ENCODE assay signal across 16 cellular contexts in genomic region chr20:61758556-61759200, GRCh38.
"Had no signal": no experiment of that assay in that cellular context is flagged by ENCODE, and none has a peak within 500 bp of the region (broad histone marks: within the 10 kb centered on the region; RNA-seq: fewer than 3 reads in every experiment).

No MANE protein-coding gene starts in this region.

- H3K4me3 ChIP-seq: adrenal gland, pancreas had no signal

- H3K27ac Mint-ChIP-seq: activated B cell treated with CpG ODN at 0.5 μM for 24 hours; activated CD8-positive, alpha-beta T cell treated with anti-CD3 and anti-CD28 coated beads, Interleukin-2, amount 10 ng/mL, durations not matched to agents 7 days and 5 days; activated naive CD4-positive, alpha-beta T cell treated with anti-CD3 and anti-CD28 coated beads, Interleukin-2, amount 50 U/mL, for 72 hours; immature natural killer cell; naive thymus-derived CD8-positive, alpha-beta T cell; T-cell had no signal

- H3K36me3 Mint-ChIP-seq: activated naive CD4-positive, alpha-beta T cell treated with anti-CD3 and anti-CD28 coated beads, Interleukin-2, amount 50 U/mL, for 72 hours; immature natural killer cell; naive thymus-derived CD8-positive, alpha-beta T cell; T-cell had no signal

- H3K4me3 Mint-ChIP-seq: activated B cell treated with CpG ODN at 0.5 μM for 24 hours; activated CD8-positive, alpha-beta T cell treated with anti-CD3 and anti-CD28 coated beads, Interleukin-2, amount 10 ng/mL, durations not matched to agents 7 days and 5 days; immature natural killer cell; naive thymus-derived CD8-positive, alpha-beta T cell; T-cell had no signal

- H3K27me3 ChIP-seq: pancreas had no signal

- FAIRE-seq: pancreas had no signal

- H3K27ac ChIP-seq: adrenal gland, pancreas had no signal

- H3K4me1 ChIP-seq: adrenal gland, pancreas had no signal

- ATAC-seq: activated CD8-positive, alpha-beta T cell treated with anti-CD3 and anti-CD28 coated beads, Interleukin-2, amount 10 ng/mL, durations not matched to agents 7 days and 5 days; activated naive CD4-positive, alpha-beta T cell treated with anti-CD3 and anti-CD28 coated beads, Interleukin-2, amount 50 U/mL, for 72 hours; left ventricle myocardium superior; naive thymus-derived CD8-positive, alpha-beta T cell; pancreas; T-cell had no signal

- H3K4me1 Mint-ChIP-seq: activated B cell treated with CpG ODN at 0.5 μM for 24 hours; immature natural killer cell; naive thymus-derived CD8-positive, alpha-beta T cell; T-cell had no signal

- H3K36me3 ChIP-seq: adrenal gland, pancreas had no signal

- H3K9me3 ChIP-seq: adrenal gland, pancreas had no signal

- H3K27me3 Mint-ChIP-seq: activated B cell treated with CpG ODN at 0.5 μM for 24 hours had no signal

- H3K9me3 Mint-ChIP-seq: activated B cell treated with CpG ODN at 0.5 μM for 24 hours; activated naive CD4-positive, alpha-beta T cell treated with anti-CD3 and anti-CD28 coated beads, Interleukin-2, amount 50 U/mL, for 72 hours; naive thymus-derived CD8-positive, alpha-beta T cell; T-cell had no signal

- DNase-seq: activated B cell treated with CpG ODN at 0.5 μM for 24 hours; activated CD4-positive, alpha-beta T cell treated with anti-CD3 and anti-CD28 coated beads for 48 hours; activated CD8-positive, alpha-beta T cell treated with anti-CD3 and anti-CD28 coated beads, Interleukin-2, amount 10 ng/mL, durations not matched to agents 7 days and 5 days; activated gamma-delta T cell treated with Interleukin-2 at 50 U/mL for 16 hours; activated T-cell treated with anti-CD3 and anti-CD28 coated beads, Interleukin-2, amount 50 U/mL, for 48 hours; adrenal gland; dermis blood vessel endothelial cell; effector memory CD4-positive, alpha-beta T cell; immature natural killer cell; left ventricle myocardium superior; naive thymus-derived CD8-positive, alpha-beta T cell; stimulated activated CD8-positive, alpha-beta memory T cell treated with anti-CD3 and anti-CD28 coated beads, Interleukin-4, amount 100 ng/mL, for 48 hours; stimulated activated naive CD4-positive, alpha-beta T cell; T-cell had no signal
